27 cellular contexts compared by ENCODE assay signal in the genomic region with DNA sequence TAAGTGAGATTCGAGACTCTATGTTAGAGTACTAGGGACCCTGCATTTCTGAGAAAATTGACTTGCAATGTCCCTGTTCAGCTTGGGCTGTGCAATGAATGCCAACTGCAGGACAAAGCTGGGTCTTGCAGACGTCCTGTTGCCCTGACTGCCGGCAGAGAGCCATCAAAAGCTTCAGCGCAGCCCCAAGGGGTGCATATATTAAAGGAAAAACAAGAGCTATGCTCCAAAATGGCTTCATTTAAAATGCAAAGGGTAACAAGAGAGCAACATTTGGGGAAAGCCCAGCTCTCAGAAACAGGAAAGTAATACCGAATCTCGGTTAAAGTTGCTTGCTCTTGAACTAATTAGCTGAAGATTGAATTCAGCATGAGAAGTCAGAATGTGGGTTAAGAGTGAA.
DNase-seq lines count a peak whose midpoint lies in the region; ATAC-seq and TF ChIP-seq lines count a peak whose summit lies in the region.
"Had no signal": no experiment of that assay in that cellular context is flagged by ENCODE, and none has a peak within 500 bp of the region (broad histone marks: within the 10 kb centered on the region; RNA-seq: fewer than 3 reads in every experiment).

No MANE protein-coding gene starts in this region.

- no peak overlapping the region for H4K91ac ChIP-seq in mesenchymal stem cell (ENCODE audit: low read length)

- H3K4me2 ChIP-seq in OCI-LY3 (ENCODE audit: low read length) (peak overlapping the region; percentile 72), mesenchymal stem cell (ENCODE audit: low read length, poor library complexity, severe bottlenecking) (no peak overlapping the region)

- no peak overlapping the region for H3K14ac ChIP-seq in mesenchymal stem cell (ENCODE audit: low read length in 2 of 2)

- no peak overlapping the region for H2BK15ac ChIP-seq in mesenchymal stem cell (ENCODE audit: low read depth, poor library complexity, severe bottlenecking)

- H3K9ac ChIP-seq in OCI-LY3 (ENCODE audit: low read length) (peak overlapping the region; percentile 33; the same call in 1 of the 2 replicates), mesenchymal stem cell (ENCODE audit: low read length) (peak overlapping the region; percentile 9)

- H3K4me1 ChIP-seq in OCI-LY3 (ENCODE audit: low read length) (peaks cover 23% of the 10 kb centered on the region), mesenchymal stem cell (ENCODE audit: control insufficient read depth, insufficient read depth, low read depth, low read length) (no peaks in the 10 kb centered on the region)
- H3K4me1 ChIP-seq: prostate gland, stomach had no signal

- no peak overlapping the region for H2BK12ac ChIP-seq in mesenchymal stem cell (ENCODE audit: low read length in 2 of 2)

- no peak overlapping the region for H3K4ac ChIP-seq in mesenchymal stem cell (ENCODE audit: low read depth in 1 of 2, low read length in 2 of 2)

- H2BK5ac ChIP-seq in mesenchymal stem cell (ENCODE audit: low read depth, low read length, poor library complexity, severe bottlenecking) = no peak overlapping the region

- WGBS in mesenchymal stem cell = 61% methylated on average over 6 of the region's 6 CpGs

- no peak overlapping the region for H2AK5ac ChIP-seq in mesenchymal stem cell (ENCODE audit: low read length, severe bottlenecking)

- peak overlapping the region; percentile 44 for H3K4me3 ChIP-seq in OCI-LY3 (ENCODE audit: low read length)
- H3K4me3 ChIP-seq in mesenchymal stem cell (ENCODE audit: insufficient read depth in 1 of 2, low read depth in 1 of 2, low read length in 2 of 2) = no peak overlapping the region
- H3K4me3 ChIP-seq: HAP-1, mucosa of descending colon, prostate gland, stomach had no signal

- no peak overlapping the region for H2BK120ac ChIP-seq in mesenchymal stem cell (ENCODE audit: low read depth, low read length)

- peak overlapping the region; percentile 67 for H2AFZ ChIP-seq in OCI-LY3 (ENCODE audit: low read depth, low read length)
- no peak overlapping the region for H2AFZ ChIP-seq in mesenchymal stem cell (ENCODE audit: low read depth, low read length)

- no peaks in the 10 kb centered on the region for H3K9me3 Mint-ChIP-seq in activated naive CD4-positive, alpha-beta T cell treated with anti-CD3 and anti-CD28 coated beads, Interleukin-2, amount 50 U/mL, for 72 hours
- H3K9me3 Mint-ChIP-seq: activated T-cell treated with anti-CD3 and anti-CD28 coated beads, Interleukin-2, amount 50 U/mL, for 24 hours; IgD-negative memory B cell; type B pancreatic cell had no signal

- no peaks in the 10 kb centered on the region for H3K36me3 Mint-ChIP-seq in activated naive CD4-positive, alpha-beta T cell treated with anti-CD3 and anti-CD28 coated beads, Interleukin-2, amount 50 U/mL, for 72 hours
- H3K36me3 Mint-ChIP-seq: type B pancreatic cell had no signal

- ATAC-seq in GM18873 (IDR thresholded peaks at IDR 0.05; ENCODE audit: low FRiP score, unreplicated experiment) = no peak
- no peak for ATAC-seq in activated naive CD4-positive, alpha-beta T cell treated with anti-CD3 and anti-CD28 coated beads, Interleukin-2, amount 50 U/mL, for 72 hours
- ATAC-seq: activated CD8-positive, alpha-beta T cell treated with anti-CD3 and anti-CD28 coated beads, Interleukin-2, amount 10 ng/mL, durations not matched to agents 7 days and 5 days; mucosa of descending colon; Panc1 had no signal

- no peaks in the 10 kb centered on the region for H4K20me1 ChIP-seq in OCI-LY3 (ENCODE audit: insufficient read depth, low read length)

- no peak overlapping the region for H3K18ac ChIP-seq in mesenchymal stem cell (ENCODE audit: low read depth in 1 of 2, low read length in 2 of 2)

- H3K79me2 ChIP-seq in OCI-LY3 (ENCODE audit: low read length) = no peaks in the 10 kb centered on the region

- no peak overlapping the region for H4K8ac ChIP-seq in mesenchymal stem cell (ENCODE audit: low read length)

- DNase-seq in cerebellar cortex (ENCODE audit: low spot score) (peak; percentile 29), mesenchymal stem cell (no peak), superior temporal gyrus (ENCODE audit: extremely low spot score) (peak; percentile 46), 8988T (no peak)
- DNase-seq in activated naive CD4-positive, alpha-beta T cell treated with anti-CD3 and anti-CD28 coated beads, Interleukin-2, amount 50 U/mL, for 72 hours (ENCODE audit: low spot score in 2 of 2) = no peak
- DNase-seq in activated CD8-positive, alpha-beta memory T cell treated with anti-CD3 and anti-CD28 coated beads, Interleukin-2, amount 50 U/mL, for 48 hours = no peak
- DNase-seq: activated CD4-positive, alpha-beta T cell treated with anti-CD3 and anti-CD28 coated beads for 1 hour; activated CD8-positive, alpha-beta T cell treated with anti-CD3 and anti-CD28 coated beads, Interleukin-2, amount 10 ng/mL, durations not matched to agents 7 days and 5 days; activated naive CD4-positive, alpha-beta T cell; activated T-cell treated with anti-CD3 and anti-CD28 coated beads, Interleukin-2, amount 50 U/mL, for 24 hours; amniotic stem cell; central memory CD4-positive, alpha-beta T cell; DMS79; mucosa of descending colon; NCI-H1092; NCI-H187; NCI-H526; SIG-M5; stimulated activated CD8-positive, alpha-beta memory T cell treated with anti-CD3 and anti-CD28 coated beads, Interleukin-4, amount 100 ng/mL, for 48 hours; stomach had no signal

- no peak overlapping the region for H3K23ac ChIP-seq in mesenchymal stem cell (ENCODE audit: low read length in 2 of 2)

- H3K27ac ChIP-seq in OCI-LY3 (ENCODE audit: low read length) = peak overlapping the region; percentile 50
- H3K27ac ChIP-seq in mesenchymal stem cell (ENCODE audit: low read length, poor library complexity, severe bottlenecking) = no peak overlapping the region
- H3K27ac ChIP-seq: prostate gland, stomach had no signal

- no peak overlapping the region for H3K27ac Mint-ChIP-seq in activated naive CD4-positive, alpha-beta T cell treated with anti-CD3 and anti-CD28 coated beads, Interleukin-2, amount 50 U/mL, for 72 hours
- H3K27ac Mint-ChIP-seq: activated CD8-positive, alpha-beta T cell treated with anti-CD3 and anti-CD28 coated beads, Interleukin-2, amount 10 ng/mL, durations not matched to agents 7 days and 5 days; activated T-cell treated with anti-CD3 and anti-CD28 coated beads, Interleukin-2, amount 50 U/mL, for 24 hours; IgD-negative memory B cell; type B pancreatic cell had no signal

- TF ChIP-seq CTCF in OCI-LY3 (IDR thresholded peaks at IDR 0.05; ENCODE audit: low read depth, low read length) = no peak

- H3K36me3 ChIP-seq in OCI-LY3 (replicated peaks; ENCODE audit: low read depth, low read length) = no peaks in the 10 kb centered on the region
- no peaks in the 10 kb centered on the region for H3K36me3 ChIP-seq in mesenchymal stem cell (ENCODE audit: control insufficient read depth in 1 of 2, insufficient read depth in 2 of 2, low read depth in 1 of 2, low read length in 2 of 2)
- H3K36me3 ChIP-seq: HAP-1, prostate gland, stomach had no signal

- H3K79me1 ChIP-seq in mesenchymal stem cell (replicated peaks; ENCODE audit: low read length, poor library complexity, severe bottlenecking) = no peaks in the 10 kb centered on the region

- no peaks in the 10 kb centered on the region for H3K27me3 ChIP-seq in OCI-LY3 (ENCODE audit: low read depth, low read length)
- no peaks in the 10 kb centered on the region for H3K27me3 ChIP-seq in mesenchymal stem cell (ENCODE audit: control insufficient read depth in 1 of 2, insufficient read depth in 1 of 2, low read length in 2 of 2)
- H3K27me3 ChIP-seq: stomach had no signal

- H3K9me3 ChIP-seq in OCI-LY3 (ENCODE audit: insufficient read depth, low read length) (no peaks in the 10 kb centered on the region), mesenchymal stem cell (ENCODE audit: control insufficient read depth, low read length) (no peaks in the 10 kb centered on the region)
- H3K9me3 ChIP-seq: HAP-1, mucosa of descending colon, prostate gland, stomach had no signal

Comparison
In these comparisons a context has a peak if more than half of its experiments do, and no peak if none do; other contexts are left out.
1. DNase-seq: peak in cerebellar cortex (single experiment) and superior temporal gyrus (single experiment); none in mesenchymal stem cell (single experiment), 8988T (single experiment), activated naive CD4-positive, alpha-beta T cell treated with anti-CD3 and anti-CD28 coated beads, Interleukin-2, amount 50 U/mL, for 72 hours (0 of 2) and activated CD8-positive, alpha-beta memory T cell treated with anti-CD3 and anti-CD28 coated beads, Interleukin-2, amount 50 U/mL, for 48 hours (single experiment).